Comparison of ENCODE assay signal across 1 cellular context in the genomic region with DNA sequence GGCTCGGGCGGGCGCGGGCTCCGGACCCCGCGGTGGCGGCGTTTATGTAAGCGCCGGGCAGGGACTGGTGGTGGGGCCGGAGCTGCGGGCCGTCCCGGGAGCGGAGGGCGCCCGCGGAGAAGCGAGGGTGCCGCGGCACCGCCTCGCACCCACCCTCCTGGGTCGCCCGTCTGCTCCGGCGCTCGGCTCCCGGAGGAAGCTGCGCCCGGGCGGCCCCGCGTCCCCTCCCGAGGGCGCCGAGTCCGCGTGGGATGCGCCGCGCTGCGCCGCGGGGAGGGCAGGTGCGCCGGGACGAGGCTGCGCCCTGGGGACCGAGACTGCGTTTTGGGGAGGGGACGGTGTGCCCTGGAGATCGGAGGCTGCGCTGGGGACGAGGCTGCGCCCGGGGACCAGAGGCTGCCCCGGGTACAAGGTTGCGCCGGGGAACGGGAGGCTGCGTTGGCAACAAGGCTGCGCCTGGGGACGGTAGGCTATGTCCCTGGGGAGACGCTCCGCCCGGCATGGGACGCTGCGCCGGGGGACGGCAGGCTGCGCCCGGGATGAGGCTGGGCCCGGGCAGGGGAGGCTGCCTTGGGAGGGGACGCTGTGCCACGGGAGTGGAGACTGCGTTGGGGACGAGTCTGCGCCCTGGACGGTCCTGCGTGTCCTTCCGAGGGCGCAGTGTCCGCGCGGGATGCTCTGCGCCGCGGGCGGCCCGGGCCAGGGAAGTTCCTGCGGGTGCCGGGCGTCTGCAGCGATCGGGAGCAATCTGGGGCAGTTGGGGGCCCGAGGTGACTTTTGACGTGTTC.
TF ChIP-seq lines count a peak whose summit lies in the region.

No MANE protein-coding gene starts in this region.

TF ChIP-seq in Ishikawa, 13 proteins besides CTCF, POLR2A, EP300 and RAD21 (continued from another document):
- TF ChIP-seq CREB1 (IDR thresholded peaks at IDR 0.05; ENCODE audit: low read depth) (no peak), TCF12 (IDR thresholded peaks at IDR 0.05; ENCODE audit: low read depth) (no peak), USF1 (IDR thresholded peaks at IDR 0.05) (no peak), ZBTB7A (IDR thresholded peaks at IDR 0.05; ENCODE audit: low read depth) (0 out of 2 replicates have a peak, but pooled peaks have one; percentile 27), NFIC (IDR thresholded peaks at IDR 0.05) (no peak), TAF1 (IDR thresholded peaks at IDR 0.05; ENCODE audit: low read depth) (no peak; the same call in 1 of the 2 replicates)
